6 cellular contexts compared by ENCODE assay signal in genomic region chr16:23510915-23511270, GRCh38. TPM values are rescaled to one million over a fixed set of nuclear protein-coding genes. Genes with fewer than 3 reads are reported as not detected.
DNase-seq lines count a peak whose midpoint lies in the region; FAIRE-seq and TF ChIP-seq lines count a peak whose summit lies in the region.
"Not testable (repeated sequence)": the region's sequence is repeated elsewhere in the genome, so short reads cannot be mapped to it uniquely, and the experiment has no call there.

No MANE protein-coding gene starts in this region.

- DNase-seq in NB4 (ENCODE audit: low read depth); activated T-helper 2 cell treated with anti-CD3 and anti-CD28 coated beads, Interferon-gamma antibody, Interleukin-2, Interleukin-4, amounts not matched to agents 10 μg/mL and 5 μg/mL and 100 μg/mL, durations not matched to agents 14 hours and 24 hours and 36 hours (ENCODE audit: low spot score); endothelial cell of umbilical vein (ENCODE audit: low read depth, low spot score); mesendoderm: not testable (repeated sequence)

- dilution Hi-C loops in endothelial cell of umbilical vein (cut with MboI; ENCODE audit: extremely low pct_ligation_motif_present, low sequenced_read_pairs): not testable (repeated sequence)

- H3K27ac Mint-ChIP-seq in activated T-helper 2 cell treated with anti-CD3 and anti-CD28 coated beads, Interferon-gamma antibody, Interleukin-2, Interleukin-4, amounts not matched to agents 10 μg/mL and 5 μg/mL and 100 μg/mL, durations not matched to agents 14 hours and 24 hours and 36 hours: not testable (repeated sequence)

- H3K4me1 ChIP-seq in BLaER1: peaks cover 59% of the 10 kb centered on the region
- not testable (repeated sequence) for H3K4me1 ChIP-seq in endothelial cell of umbilical vein (ENCODE audit: control insufficient read depth, extremely low read depth, insufficient read depth, low read length); mesendoderm (ENCODE audit: control insufficient read depth, low read depth, low read length)
- peaks cover 23 to 30% (median 25%) of the 10 kb centered on the region in 3 donors for H3K4me1 ChIP-seq in skeletal muscle tissue (ENCODE audit: control insufficient read depth in 3 of 3, insufficient read depth in 3 of 3, low read length in 3 of 3)

- H2AFZ ChIP-seq in endothelial cell of umbilical vein (ENCODE audit: low read depth, low read length): peak overlapping the region; percentile 88

- WGBS in mesendoderm (ENCODE audit: extremely low coverage, insufficient coverage, low lambda C conversion rate): no CpG with 5 or more reads among the region's 10 CpGs

- not testable (repeated sequence) for H3K9me3 Mint-ChIP-seq in activated T-helper 2 cell treated with anti-CD3 and anti-CD28 coated beads, Interferon-gamma antibody, Interleukin-2, Interleukin-4, amounts not matched to agents 10 μg/mL and 5 μg/mL and 100 μg/mL, durations not matched to agents 14 hours and 24 hours and 36 hours

- BruUV-seq in endothelial cell of umbilical vein (replicated peaks; lab: Mats Ljungman, UMichigan): not testable (repeated sequence)

- peaks cover 17% of the 10 kb centered on the region for H3K36me3 ChIP-seq in BLaER1
- not testable (repeated sequence) for H3K36me3 ChIP-seq in endothelial cell of umbilical vein (ENCODE audit: control insufficient read depth in 2 of 2, extremely low read depth in 1 of 2, insufficient read depth in 2 of 2, low read length in 2 of 2); mesendoderm (ENCODE audit: control insufficient read depth, insufficient read depth, low read length); skeletal muscle tissue (ENCODE audit: control insufficient read depth in 3 of 3, insufficient read depth in 3 of 3, low read length in 3 of 3)

- H3K4me1 Mint-ChIP-seq in activated T-helper 2 cell treated with anti-CD3 and anti-CD28 coated beads, Interferon-gamma antibody, Interleukin-2, Interleukin-4, amounts not matched to agents 10 μg/mL and 5 μg/mL and 100 μg/mL, durations not matched to agents 14 hours and 24 hours and 36 hours (ENCODE audit: low read depth): peaks cover 56% of the 10 kb centered on the region

- H4K8ac ChIP-seq in mesendoderm (ENCODE audit: low read depth, low read length): not testable (repeated sequence)

- not testable (repeated sequence) for TF ChIP-seq CTCF in NB4 (IDR thresholded peaks at IDR 0.05; ENCODE audit: low read depth, low read length); endothelial cell of umbilical vein (IDR thresholded peaks at IDR 0.05; ENCODE audit: extremely low read depth in 1 of 2, insufficient read depth in 1 of 2, low read depth in 1 of 2, low read length in 2 of 2)

- not testable (repeated sequence) for H3K27me3 Mint-ChIP-seq in activated T-helper 2 cell treated with anti-CD3 and anti-CD28 coated beads, Interferon-gamma antibody, Interleukin-2, Interleukin-4, amounts not matched to agents 10 μg/mL and 5 μg/mL and 100 μg/mL, durations not matched to agents 14 hours and 24 hours and 36 hours (ENCODE audit: low read depth)

- peak overlapping the region; percentile 91 for H3K4me3 ChIP-seq in BLaER1
- peak overlapping the region; percentile 50 for H3K4me3 ChIP-seq in NB4 (ENCODE audit: low read depth, low read length)
- peak overlapping the region in 2 of 3 experiments; percentile 47 to 60 for H3K4me3 ChIP-seq in endothelial cell of umbilical vein (replicated peaks in 1 of 3; ENCODE audit: insufficient read depth in 1 of 3, low read depth in 1 of 3, low read length in 3 of 3)
- H3K4me3 ChIP-seq in mesendoderm (ENCODE audit: low read length): not testable (repeated sequence)
- H3K4me3 ChIP-seq in skeletal muscle tissue (ENCODE audit: low read length in 3 of 3): peak overlapping the region; percentile 73 to 84 (median 81)

- not testable (repeated sequence) for TF ChIP-seq POLR2A in NB4 (IDR thresholded peaks at IDR 0.05; ENCODE audit: extremely low read depth, insufficient read length); endothelial cell of umbilical vein (IDR thresholded peaks at IDR 0.05; ENCODE audit: low read depth, low read length)

- H3K36me3 Mint-ChIP-seq in activated T-helper 2 cell treated with anti-CD3 and anti-CD28 coated beads, Interferon-gamma antibody, Interleukin-2, Interleukin-4, amounts not matched to agents 10 μg/mL and 5 μg/mL and 100 μg/mL, durations not matched to agents 14 hours and 24 hours and 36 hours (ENCODE audit: low read depth): peaks cover 33% of the 10 kb centered on the region

- peak overlapping the region; percentile 94; the same call in 1 of the 2 replicates for H3K27ac ChIP-seq in BLaER1
- not testable (repeated sequence) for H3K27ac ChIP-seq in endothelial cell of umbilical vein (ENCODE audit: insufficient read depth, low read depth, low read length); mesendoderm (ENCODE audit: low read depth, low read length)
- peak overlapping the region; percentile 64 for H3K27ac ChIP-seq in skeletal muscle tissue (ENCODE audit: low read depth, low read length)

- peaks cover 14% of the 10 kb centered on the region for H3K79me1 ChIP-seq in mesendoderm (ENCODE audit: low read length)

- FAIRE-seq in endothelial cell of umbilical vein (lab: Jason Lieb, UNC): not testable (repeated sequence)

- H3K4me2 ChIP-seq in BLaER1 (peak overlapping the region; percentile 68), endothelial cell of umbilical vein (ENCODE audit: insufficient read depth, low read length) (peak overlapping the region; percentile 64), mesendoderm (ENCODE audit: low read length) (peak overlapping the region; percentile 34)

- peaks cover 38% of the 10 kb centered on the region for H4K20me1 ChIP-seq in BLaER1
- not testable (repeated sequence) for H4K20me1 ChIP-seq in endothelial cell of umbilical vein (replicated peaks; ENCODE audit: control insufficient read depth, extremely low read depth, insufficient read depth, low read length)

- not testable (repeated sequence) for H2BK120ac ChIP-seq in mesendoderm (ENCODE audit: low read depth, low read length)

- H3K23ac ChIP-seq in mesendoderm (ENCODE audit: low read length): not testable (repeated sequence)

- intact Hi-C loops in activated T-helper 2 cell treated with anti-CD3 and anti-CD28 coated beads, Interferon-gamma antibody, Interleukin-2, Interleukin-4, amounts not matched to agents 10 μg/mL and 5 μg/mL and 100 μg/mL, durations not matched to agents 14 hours and 24 hours and 36 hours (cut with micrococcal nuclease): loop anchor here (5.0 kb wide), 1 partner anchor 161 kb away; no protein-coding TSS in a partner anchor
- intact Hi-C loops in endothelial cell of umbilical vein (cut with micrococcal nuclease): loop anchor here (1.0 kb wide), 3 partner anchors 19 to 130 kb away; partner anchors contain the start of genes DCTN5, EARS2, PALB2 and UBFD1

- not testable (repeated sequence) for H2BK15ac ChIP-seq in mesendoderm (replicated peaks; ENCODE audit: low read depth)

- POLR2A ChIA-PET in endothelial cell of umbilical vein (lab: Charles Lee): interaction anchor here (1.4 kb wide), 1 partner anchor 19 kb away, joined by 3 read pairs; no protein-coding TSS in a partner anchor

- CTCF ChIA-PET in endothelial cell of umbilical vein (lab: Charles Lee): not testable (repeated sequence)

- not testable (repeated sequence) for H2AK5ac ChIP-seq in mesendoderm (ENCODE audit: low read length)

- H4K5ac ChIP-seq in mesendoderm (ENCODE audit: low read length): not testable (repeated sequence)

- H3K9me1 ChIP-seq in endothelial cell of umbilical vein (replicated peaks; ENCODE audit: control insufficient read depth, extremely low read depth, insufficient read depth, low read length): not testable (repeated sequence)

- H3K18ac ChIP-seq in mesendoderm (ENCODE audit: low read length): not testable (repeated sequence)

- peak overlapping the region; percentile 92 for H3K9ac ChIP-seq in BLaER1
- H3K9ac ChIP-seq in endothelial cell of umbilical vein (replicated peaks; ENCODE audit: extremely low read depth, insufficient read depth, low read length); mesendoderm (ENCODE audit: low read length): not testable (repeated sequence)
- peak overlapping the region in 2 of 3 donors; percentile 54 to 89 for H3K9ac ChIP-seq in skeletal muscle tissue (ENCODE audit: low read depth in 1 of 3, low read length in 3 of 3)

- peak overlapping the region; percentile 74 for H3K56ac ChIP-seq in mesendoderm (ENCODE audit: low read length)

- H3K4ac ChIP-seq in mesendoderm (ENCODE audit: low read depth, low read length): not testable (repeated sequence)

- peak overlapping the region; percentile 77 for H3K4me3 Mint-ChIP-seq in activated T-helper 2 cell treated with anti-CD3 and anti-CD28 coated beads, Interferon-gamma antibody, Interleukin-2, Interleukin-4, amounts not matched to agents 10 μg/mL and 5 μg/mL and 100 μg/mL, durations not matched to agents 14 hours and 24 hours and 36 hours (ENCODE audit: low read depth)

- not testable (repeated sequence) for H3K27me3 ChIP-seq in BLaER1; endothelial cell of umbilical vein (ENCODE audit: control insufficient read depth in 2 of 2, insufficient read depth in 2 of 2, low read length in 2 of 2); mesendoderm (ENCODE audit: insufficient read depth, low read length, poor library complexity); skeletal muscle tissue (ENCODE audit: control insufficient read depth in 3 of 3, insufficient read depth in 3 of 3, low read length in 3 of 3)

- H3K79me2 ChIP-seq in endothelial cell of umbilical vein (ENCODE audit: control insufficient read depth, insufficient read depth, low read length): peaks cover 38% of the 10 kb centered on the region
- H3K79me2 ChIP-seq in mesendoderm (ENCODE audit: control insufficient read depth, insufficient read depth, low read length): peaks cover 35% of the 10 kb centered on the region

- not testable (repeated sequence) for H3K9me3 ChIP-seq in BLaER1; endothelial cell of umbilical vein (replicated peaks; ENCODE audit: control insufficient read depth, insufficient read depth, low read length); skeletal muscle tissue (ENCODE audit: control insufficient read depth in 3 of 3, low read length in 3 of 3)

- not testable (repeated sequence) for H2BK5ac ChIP-seq in mesendoderm (ENCODE audit: low read length)

RNA-seq across cellular contexts. Expression of gene GGA2, which starts 0.6 kb away (rescaled TPM):
- total RNA-seq in activated T-helper 2 cell treated with anti-CD3 and anti-CD28 coated beads, Interferon-gamma antibody, Interleukin-2, Interleukin-4, amounts not matched to agents 10 μg/mL and 5 μg/mL and 100 μg/mL, durations not matched to agents 14 hours and 24 hours and 36 hours: 108 and 110 TPM in 2 replicates
- total RNA-seq in endothelial cell of umbilical vein (67.5 and 73.1 TPM in 2 replicates), skeletal muscle tissue (31.8 TPM)
- polyA plus RNA-seq in endothelial cell of umbilical vein: 32.9 and 33.3 TPM in 2 replicates
- polyA plus RNA-seq in endothelial cell of umbilical vein (2011; cell fraction: cytosol; rRNA removed): 21.5 and 25.8 TPM in 2 replicates
- polyA plus RNA-seq in endothelial cell of umbilical vein (2011; cell fraction: nucleus; rRNA removed): 122 and 137 TPM in 2 replicates
- polyA plus RNA-seq in endothelial cell of umbilical vein (2012): 30.7 and 37.3 TPM in 2 replicates
- polyA minus RNA-seq in endothelial cell of umbilical vein: 78.1 and 86.9 TPM in 2 replicates
- polyA minus RNA-seq in endothelial cell of umbilical vein (2011; cell fraction: cytosol; rRNA and poly(A)+ RNA removed): 29.2 TPM
- 51.8 and 68.2 TPM in 2 replicates for polyA minus RNA-seq in endothelial cell of umbilical vein (2011; cell fraction: nucleus; rRNA and poly(A)+ RNA removed)
- polyA plus RNA-seq in mesendoderm (2013, experiment 1 of 2): 34.7 TPM
- 35.7 TPM for polyA plus RNA-seq in mesendoderm (2013, experiment 2 of 2)

RNA-seq across cellular contexts. Expression of gene EARS2, which starts 46.3 kb away (rescaled TPM):
- total RNA-seq in activated T-helper 2 cell treated with anti-CD3 and anti-CD28 coated beads, Interferon-gamma antibody, Interleukin-2, Interleukin-4, amounts not matched to agents 10 μg/mL and 5 μg/mL and 100 μg/mL, durations not matched to agents 14 hours and 24 hours and 36 hours: 25.3 and 26.6 TPM in 2 replicates
- total RNA-seq in endothelial cell of umbilical vein: 10.9 and 14.7 TPM in 2 replicates
- polyA plus RNA-seq in endothelial cell of umbilical vein: 21.6 and 32.1 TPM in 2 replicates
- polyA plus RNA-seq in endothelial cell of umbilical vein (2011; cell fraction: cytosol; rRNA removed): 11.7 and 18.4 TPM in 2 replicates
- 19.7 and 20.9 TPM in 2 replicates for polyA plus RNA-seq in endothelial cell of umbilical vein (2011; cell fraction: nucleus; rRNA removed)
- 14.5 and 14.9 TPM in 2 replicates for polyA plus RNA-seq in endothelial cell of umbilical vein (2012)
- 48.6 and 55.3 TPM in 2 replicates for polyA minus RNA-seq in endothelial cell of umbilical vein
- 30.0 TPM for polyA minus RNA-seq in endothelial cell of umbilical vein (2011; cell fraction: cytosol; rRNA and poly(A)+ RNA removed)
- polyA minus RNA-seq in endothelial cell of umbilical vein (2011; cell fraction: nucleus; rRNA and poly(A)+ RNA removed): 29.8 and 30.9 TPM in 2 replicates
- 20.5 TPM for polyA plus RNA-seq in mesendoderm (2013, experiment 1 of 2)
- polyA plus RNA-seq in mesendoderm (2013, experiment 2 of 2): 18.2 TPM
- 26.1 TPM for total RNA-seq in skeletal muscle tissue

RNA-seq across cellular contexts. Expression of gene UBFD1, which starts 46.6 kb away (rescaled TPM):
- total RNA-seq in activated T-helper 2 cell treated with anti-CD3 and anti-CD28 coated beads, Interferon-gamma antibody, Interleukin-2, Interleukin-4, amounts not matched to agents 10 μg/mL and 5 μg/mL and 100 μg/mL, durations not matched to agents 14 hours and 24 hours and 36 hours: 57.7 and 62.5 TPM in 2 replicates
- total RNA-seq in endothelial cell of umbilical vein (64.8 and 69.9 TPM in 2 replicates), skeletal muscle tissue (36.5 TPM)
- 47.4 and 50.0 TPM in 2 replicates for polyA plus RNA-seq in endothelial cell of umbilical vein
- 44.6 and 45.5 TPM in 2 replicates for polyA plus RNA-seq in endothelial cell of umbilical vein (2011; cell fraction: cytosol; rRNA removed)
- polyA plus RNA-seq in endothelial cell of umbilical vein (2011; cell fraction: nucleus; rRNA removed): 69.0 and 89.8 TPM in 2 replicates
- 38.3 and 39.9 TPM in 2 replicates for polyA plus RNA-seq in endothelial cell of umbilical vein (2012)
- 49.9 and 55.4 TPM in 2 replicates for polyA minus RNA-seq in endothelial cell of umbilical vein
- polyA minus RNA-seq in endothelial cell of umbilical vein (2011; cell fraction: cytosol; rRNA and poly(A)+ RNA removed): 24.6 TPM
- 62.5 and 77.7 TPM in 2 replicates for polyA minus RNA-seq in endothelial cell of umbilical vein (2011; cell fraction: nucleus; rRNA and poly(A)+ RNA removed)
- polyA plus RNA-seq in mesendoderm (2013, experiment 1 of 2): 45.0 TPM
- 45.0 TPM for polyA plus RNA-seq in mesendoderm (2013, experiment 2 of 2)

RNA-seq across cellular contexts. Expression of gene COG7, which starts 57.9 kb away (rescaled TPM):
- 23.8 and 24.2 TPM in 2 replicates for total RNA-seq in activated T-helper 2 cell treated with anti-CD3 and anti-CD28 coated beads, Interferon-gamma antibody, Interleukin-2, Interleukin-4, amounts not matched to agents 10 μg/mL and 5 μg/mL and 100 μg/mL, durations not matched to agents 14 hours and 24 hours and 36 hours
- total RNA-seq in endothelial cell of umbilical vein: 20.7 and 24.1 TPM in 2 replicates
- 42.0 and 52.4 TPM in 2 replicates for polyA plus RNA-seq in endothelial cell of umbilical vein
- 23.1 and 25.9 TPM in 2 replicates for polyA plus RNA-seq in endothelial cell of umbilical vein (2011; cell fraction: cytosol; rRNA removed)
- polyA plus RNA-seq in endothelial cell of umbilical vein (2011; cell fraction: nucleus; rRNA removed): 53.7 and 64.6 TPM in 2 replicates
- polyA plus RNA-seq in endothelial cell of umbilical vein (2012): 13.9 and 16.9 TPM in 2 replicates
- polyA minus RNA-seq in endothelial cell of umbilical vein: 37.1 and 37.8 TPM in 2 replicates
- polyA minus RNA-seq in endothelial cell of umbilical vein (2011; cell fraction: cytosol; rRNA and poly(A)+ RNA removed): 12.0 TPM
- polyA minus RNA-seq in endothelial cell of umbilical vein (2011; cell fraction: nucleus; rRNA and poly(A)+ RNA removed): 33.8 and 40.0 TPM in 2 replicates
- 8.5 TPM for polyA plus RNA-seq in mesendoderm (2013, experiment 1 of 2)
- polyA plus RNA-seq in mesendoderm (2013, experiment 2 of 2): 8.7 TPM
- total RNA-seq in skeletal muscle tissue: 12.5 TPM
